In the genomic region with DNA sequence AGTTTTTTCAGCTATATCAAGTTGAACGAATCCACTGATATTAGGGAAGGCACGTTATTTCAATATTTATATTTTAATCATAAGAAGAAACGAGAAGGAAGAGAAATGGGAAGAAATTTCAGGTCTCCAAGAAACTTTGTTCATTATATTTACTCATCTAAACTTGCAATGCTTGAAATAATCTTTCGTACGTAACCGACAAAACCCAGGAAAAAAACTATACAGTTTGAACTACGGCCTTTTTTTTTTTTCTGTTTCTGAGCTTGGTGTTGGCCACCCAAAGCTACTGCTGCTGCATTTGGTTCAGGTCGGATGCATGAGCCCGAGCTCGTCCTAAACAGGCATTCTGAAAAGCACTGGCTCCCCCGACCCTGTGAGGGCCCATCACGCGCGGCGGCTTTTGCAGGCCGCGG, we compare ENCODE assay signal across 8 cellular contexts. TPM values are rescaled to one million over a fixed set of nuclear protein-coding genes. Genes with fewer than 3 reads are reported as not detected.
DNase-seq lines count a peak whose midpoint lies in the region; ATAC-seq, FAIRE-seq and TF ChIP-seq lines count a peak whose summit lies in the region.

No MANE protein-coding gene starts in this region.

- 3 to 8% (median 7%) methylated on average over 14 to 17 of the region's 17 CpGs for WGBS in heart left ventricle, 4 donors
- WGBS in K562 (ENCODE audit: insufficient coverage, low coverage, missing lambda C conversion rate) = 37% methylated on average over 15 of the region's 17 CpGs
- WGBS in lung, 2 donors = 3 to 6% methylated on average over 17 of the region's 17 CpGs
- 4 to 5% methylated on average over 10 to 14 of the region's 17 CpGs for WGBS in upper lobe of left lung, 2 donors

- H3K27me3 ChIP-seq in heart left ventricle (peaks cover 0 to 43% (median 5%) of the 10 kb centered on the region in 9 donors), K562 (ENCODE audit: control insufficient read depth in 2 of 2, insufficient read depth in 2 of 2, low read length in 2 of 2) (peaks cover 41 to 53% of the 10 kb centered on the region in 2 experiments), lung (ENCODE audit: control insufficient read depth, insufficient read depth) (no peaks in the 10 kb centered on the region), upper lobe of left lung (peaks cover 0 to 13% (median 2%) of the 10 kb centered on the region in 4 donors)

- CTCF ChIA-PET in K562 (lab: Yijun Ruan, JAX; ENCODE audit: low intra/inter-chr PET ratio) = interaction anchor here (0.5 to 0.7 kb wide), 2 partner anchors 103 to 396 kb away, joined by 3 read pairs; no protein-coding TSS in a partner anchor

- H2AFZ ChIP-seq in K562 (ENCODE audit: low read depth, low read length) = peak overlapping the region; percentile 69

- FAIRE-seq in K562 (lab: Jason Lieb, UNC) = no peak

- POLR2A ChIA-PET in K562 (lab: Yijun Ruan, JAX) = interaction anchor here (0.6 to 0.9 kb wide), 3 partner anchors 102 to 792 kb away, joined by 3 to 6 read pairs (median 3); no protein-coding TSS in a partner anchor

- peaks cover 0 to 19% (median 6%) of the 10 kb centered on the region in 12 donors for H3K4me1 ChIP-seq in heart left ventricle
- H3K4me1 ChIP-seq in K562 (replicated peaks in 1 of 2; ENCODE audit: control insufficient read depth in 2 of 2, insufficient read depth in 2 of 2, low read length in 2 of 2) = peaks cover 0 to 12% of the 10 kb centered on the region in 2 experiments; a peak in 2 of 5 replicates
- H3K4me1 ChIP-seq in lung (ENCODE audit: control insufficient read depth in 2 of 2, insufficient read depth in 2 of 2, low read length in 2 of 2) = no peaks in the 10 kb centered on the region
- peaks cover 7 to 32% (median 13%) of the 10 kb centered on the region in 4 donors for H3K4me1 ChIP-seq in upper lobe of left lung

- ATAC-seq in heart left ventricle (peak in 1 of 4 donors; percentile 3), Right ventricle myocardium inferior (no peak), K562 (no peak), lung (ENCODE audit: insufficient read depth, low FRiP score) (no peak), upper lobe of left lung (ENCODE audit: low FRiP score in 2 of 2) (peak in 1 of 2 donors; percentile 32), GM19467 (IDR thresholded peaks at IDR 0.05; ENCODE audit: unreplicated experiment) (no peak)

- no peak for TF ChIP-seq POLR2A in heart left ventricle (IDR thresholded peaks at IDR 0.05)
- no peak for TF ChIP-seq POLR2A in K562 (conservative IDR thresholded peaks at IDR 0.05)
- TF ChIP-seq POLR2A in upper lobe of left lung (IDR thresholded peaks at IDR 0.05) = no peak

- BruUV-seq in K562 (replicated peaks; lab: Mats Ljungman, UMichigan) = no TSS peak

- H4K20me1 ChIP-seq in K562 (replicated peaks; ENCODE audit: control insufficient read depth, insufficient read depth, low read length) = no peaks in the 10 kb centered on the region; the same call in 1 of the 2 replicates

- H3K36me3 ChIP-seq in heart left ventricle (no peaks in the 10 kb centered on the region), K562 (ENCODE audit: control insufficient read depth, insufficient read depth, low read length) (no peaks in the 10 kb centered on the region), lung (ENCODE audit: control insufficient read depth in 2 of 2, insufficient read depth in 2 of 2, low read length in 2 of 2) (peaks cover 0 to 1% of the 10 kb centered on the region in 2 donors), upper lobe of left lung (no peaks in the 10 kb centered on the region)

- H3K9me1 ChIP-seq in K562 (ENCODE audit: control insufficient read depth, insufficient read depth, low read length) = no peaks in the 10 kb centered on the region

- peak overlapping the region; percentile 61; the same call in 1 of the 2 replicates for H3K4me2 ChIP-seq in K562 (ENCODE audit: insufficient read depth, low read length)

- peak overlapping the region in 1 of 2 experiments; percentile 83; a peak in 2 of 4 replicates for H3K9ac ChIP-seq in K562 (ENCODE audit: insufficient read depth in 1 of 2, low read depth in 2 of 2, low read length in 2 of 2)

- peak overlapping the region; percentile 52 to 92 (median 73) for H3K4me3 ChIP-seq in heart left ventricle
- peak overlapping the region; percentile 41 for H3K4me3 ChIP-seq in K562
- peak overlapping the region; percentile 77 for H3K4me3 ChIP-seq in lung
- H3K4me3 ChIP-seq in upper lobe of left lung = peak overlapping the region; percentile 51 to 69 (median 60)

- no peak for TF ChIP-seq EP300 in K562 (IDR thresholded peaks at IDR 0.05; ENCODE audit: low read length)
- TF ChIP-seq EP300 in upper lobe of left lung (IDR thresholded peaks at IDR 0.05) = no peak

- intact Hi-C loops in heart left ventricle (cut with DNase I) = loop anchor here in 7 of 10 donors (2.0 to 10.0 kb wide), 6 partner anchors 102 to 402 kb away; a partner anchor contains a TSS
- intact Hi-C loops in Right ventricle myocardium inferior (cut with DNase I) = loop anchor here (5.0 to 10.0 kb wide), 3 partner anchors 296 to 438 kb away; a partner anchor contains a TSS
- intact Hi-C loops in K562 (cut with micrococcal nuclease) = loop anchor here (5.0 to 10.0 kb wide), 2 partner anchors 239 to 832 kb away; a partner anchor contains a TSS

- H3K9me3 ChIP-seq in heart left ventricle (no peaks in the 10 kb centered on the region), K562 (replicated peaks; ENCODE audit: control insufficient read depth, insufficient read depth, low read depth, low read length) (no peaks in the 10 kb centered on the region), lung (ENCODE audit: control insufficient read depth in 2 of 2, insufficient read depth in 1 of 2, low read length in 1 of 2) (peaks cover 0 to 3% of the 10 kb centered on the region in 2 donors), upper lobe of left lung (no peaks in the 10 kb centered on the region)

- no peak for TF ChIP-seq RAD21 in K562 (CRISPR knock-in tag; conservative IDR thresholded peaks at IDR 0.05 in 1 of 2, IDR thresholded peaks at IDR 0.05 in 1 of 2)

- no peak for DNase-seq in heart left ventricle
- no peak for DNase-seq in Right ventricle myocardium inferior (ENCODE audit: missing footprints)
- DNase-seq in K562 (ENCODE audit: extremely low read depth in 1 of 4, low spot score in 3 of 4) = no peak
- no peak for DNase-seq in lung (ENCODE audit: low spot score)
- DNase-seq in upper lobe of left lung = no peak
- DNase-seq in ACHN = no peak
- DNase-seq in foreskin melanocyte = no peak

- H3K27ac ChIP-seq in heart left ventricle = peak overlapping the region; percentile 19 to 92 (median 82)
- no peak overlapping the region for H3K27ac ChIP-seq in K562 (ENCODE audit: extremely low read depth, low read depth, low read length)
- H3K27ac ChIP-seq in lung (ENCODE audit: low read depth in 1 of 2, low read length in 1 of 2) = peak overlapping the region; percentile 92 to 96
- H3K27ac ChIP-seq in upper lobe of left lung = peak overlapping the region; percentile 83 to 89 (median 88)

- no peaks in the 10 kb centered on the region for H3K79me2 ChIP-seq in K562 (ENCODE audit: control insufficient read depth, insufficient read depth, low read length)

- in situ Hi-C loops in K562 (cut with MboI) (no loop called here), ACHN (cut with HindIII; ENCODE audit: low pct_ligation_motif_present, low pct_unique_long_range_greater_than_20kb, low sequenced_read_pairs) (no loop called here)

- TF ChIP-seq CTCF in heart left ventricle (IDR thresholded peaks at IDR 0.05) (no peak), K562 (IDR thresholded peaks at IDR 0.05 in 2 of 3, conservative IDR thresholded peaks at IDR 0.05 in 1 of 3; ENCODE audit: insufficient read depth in 2 of 3, low read depth in 1 of 3, low read length in 3 of 3) (no peak), lung (IDR thresholded peaks at IDR 0.05; ENCODE audit: control extremely low read depth, extremely low read depth) (no peak), upper lobe of left lung (IDR thresholded peaks at IDR 0.05) (no peak)

RNA-seq across cellular contexts. Expression of a gene that starts 0.5 kb away (rescaled TPM):
- total RNA-seq in heart left ventricle (10 to 100 TPM; 49.5 to 73.4 (median 53.6) TPM), Right ventricle myocardium inferior (49.1 TPM), K562 (2014; rRNA removed) (0.04 and 0.05 TPM in 2 replicates), K562 (2014; rRNA removed; fragmentation: Illumina TruSeq; extraction: Trizol) (0.04 and 0.06 TPM in 2 replicates), K562 (2015; rRNA removed; fragmentation: Illumina TruSeq; extraction: Trizol) (0.04 TPM in 2 replicates), K562 (2021) (0.27 and 0.34 TPM in 2 replicates), lung (10 to 100 TPM; 22.4 to 29.1 TPM), upper lobe of left lung (10 to 100 TPM; 13.6 to 69.8 (median 26.1) TPM)
- polyA plus RNA-seq in heart left ventricle (10 to 100 TPM; 41.0 to 54.2 TPM), K562 (2011; rRNA removed) (0.11 and 0.12 TPM in 2 replicates), K562 (2014; fragmentation: Illumina TruSeq; extraction: Trizol) (0.03 and 0.07 TPM in 2 replicates), K562 (2014; fragmentation: Nextera tagmentation; extraction: Ambion mirVana) (under 1 TPM in 1 of 2 experiments, not detected in 1; 0.01 TPM), K562 (2014; rRNA removed) (0.07 TPM in 1 of 2 replicates, not detected in the other), lung (10 to 100 TPM; 25.8 to 32.6 TPM)
- not detected in 2 replicates for total RNA-seq in K562 (2011; cell fraction: chromatin; rRNA removed; ENCODE audit: low replicate concordance)
- total RNA-seq in K562 (2011; cell fraction: nucleolus; rRNA removed) = under 0.01 TPM in 1 of 2 replicates, not detected in the other
- total RNA-seq in K562 (2011; cell fraction: nucleoplasm; rRNA removed) = not detected in 2 replicates
- polyA plus RNA-seq in K562 (2011; cell fraction: cytosol; rRNA removed) = 0.07 and 0.12 TPM in 2 replicates
- polyA plus RNA-seq in K562 (2011; cell fraction: nucleus; rRNA removed) = 0.08 TPM in 1 of 2 replicates, not detected in the other
- 0.17 and 0.32 TPM in 2 replicates for polyA plus RNA-seq in K562 (2012)
- polyA minus RNA-seq in K562 (2011; rRNA and poly(A)+ RNA removed) = 0.09 TPM in 1 of 2 replicates, not detected in the other
- 0.73 TPM in 1 of 2 replicates, not detected in the other for polyA minus RNA-seq in K562 (2011; cell fraction: cytosol; rRNA and poly(A)+ RNA removed)
- polyA minus RNA-seq in K562 (2011; cell fraction: nucleus; rRNA and poly(A)+ RNA removed) = 0.13 and 0.22 TPM in 2 replicates

RNA-seq across cellular contexts. Expression of a gene that starts 55.1 kb away (rescaled TPM):
- 10 to 100 TPM in 1 of 9 donors, 1 to 10 TPM in 8; 1.0 to 11.9 (median 2.8) TPM for total RNA-seq in heart left ventricle
- polyA plus RNA-seq in heart left ventricle = under 1 TPM; 0.58 to 0.65 TPM
- total RNA-seq in Right ventricle myocardium inferior = 1.4 TPM
- total RNA-seq in K562 (2011; cell fraction: chromatin; rRNA removed; ENCODE audit: low replicate concordance) = 0.02 and 0.04 TPM in 2 replicates
- total RNA-seq in K562 (2011; cell fraction: nucleolus; rRNA removed) = not detected in 2 replicates
- under 0.01 TPM in 1 of 2 replicates, not detected in the other for total RNA-seq in K562 (2011; cell fraction: nucleoplasm; rRNA removed)
- not detected in 2 replicates for total RNA-seq in K562 (2014; rRNA removed)
- total RNA-seq in K562 (2014; rRNA removed; fragmentation: Illumina TruSeq; extraction: Trizol) = not detected in 2 replicates
- total RNA-seq in K562 (2015; rRNA removed; fragmentation: Illumina TruSeq; extraction: Trizol) = not detected in 2 replicates
- total RNA-seq in K562 (2021) = 0.02 and 0.07 TPM in 2 replicates
- under 0.01 TPM in 1 of 2 replicates, not detected in the other for polyA plus RNA-seq in K562 (2011; rRNA removed)
- polyA plus RNA-seq in K562 (2011; cell fraction: cytosol; rRNA removed) = not detected in 2 replicates
- polyA plus RNA-seq in K562 (2011; cell fraction: nucleus; rRNA removed) = 0.01 TPM in 1 of 2 replicates, not detected in the other
- polyA plus RNA-seq in K562 (2012) = 0.01 TPM in 2 replicates
- not detected in 2 replicates for polyA plus RNA-seq in K562 (2014; fragmentation: Illumina TruSeq; extraction: Trizol)
- not detected for polyA plus RNA-seq in K562 (2014; fragmentation: Nextera tagmentation; extraction: Ambion mirVana)
- not detected in 2 replicates for polyA plus RNA-seq in K562 (2014; rRNA removed)
- polyA minus RNA-seq in K562 (2011; rRNA and poly(A)+ RNA removed) = not detected in 2 replicates
- polyA minus RNA-seq in K562 (2011; cell fraction: cytosol; rRNA and poly(A)+ RNA removed) = not detected in 2 replicates
- under 0.01 TPM in 1 of 2 replicates, not detected in the other for polyA minus RNA-seq in K562 (2011; cell fraction: nucleus; rRNA and poly(A)+ RNA removed)
- 10 to 100 TPM; 20.5 to 28.1 TPM for total RNA-seq in lung
- polyA plus RNA-seq in lung = 1 to 10 TPM; 4.7 to 7.6 TPM
- total RNA-seq in upper lobe of left lung = 10 to 100 TPM; 19.8 to 53.6 (median 30.5) TPM

Comparison
In these comparisons a context has a peak if more than half of its experiments do, and no peak if none do; other contexts are left out.
1. RNA of a gene that starts 0.5 kb away (total RNA-seq): 49.5 to 73.4 TPM in heart left ventricle, 49.1 TPM in Right ventricle myocardium inferior (single experiment), 22.4 to 29.1 TPM in lung and 13.6 to 69.8 TPM in upper lobe of left lung; under 0.01 to 0.34 TPM in K562; every median in the first group is over 10 times any median in the second.
2. Peak in every context shown above with its lines, with median percentiles within 50 percentile points of each other: H3K4me3 ChIP-seq.